ENCODE assay signal across 8 cellular contexts in genomic region chr17:82593590-82594087, GRCh38. TPM values are rescaled to one million over a fixed set of nuclear protein-coding genes. Genes with fewer than 3 reads are reported as not detected.
DNase-seq lines count a peak whose midpoint lies in the region; ATAC-seq, FAIRE-seq and TF ChIP-seq lines count a peak whose summit lies in the region.

No MANE protein-coding gene starts in this region.

- peak; percentile 58; the same call in 2 of the 3 replicates for ATAC-seq in GM23338
- no peak for ATAC-seq in WTC11
- no peak for ATAC-seq in HG02678 (IDR thresholded peaks at IDR 0.05; ENCODE audit: unreplicated experiment)

- TF ChIP-seq CTCF in GM23338 (conservative IDR thresholded peaks at IDR 0.05; ENCODE audit: low read depth in 2 of 2) (no peak), WTC11 (IDR thresholded peaks at IDR 0.05) (no peak), right atrium auricular region (IDR thresholded peaks at IDR 0.05) (no peak)

- H4K20me1 ChIP-seq in GM23338 (replicated peaks; ENCODE audit: insufficient read depth), result peaks cover 6% of the 10 kb centered on the region; the same call in 1 of the 2 replicates

- H3K27ac Mint-ChIP-seq in GM23338 (peak overlapping the region; percentile 77), WTC11 (peak overlapping the region; percentile 80; the same call in 1 of the 2 replicates)

- CTCF ChIA-PET in WTC11 (lab: Charles Lee), result interaction anchor here (0.6 to 1.1 kb wide), 3 partner anchors 169 to 438 kb away, joined by 5 to 8 read pairs (median 5); no protein-coding TSS in a partner anchor

- H3K4me3 ChIP-seq in GM23338 (peak overlapping the region; percentile 43), right atrium auricular region (peak overlapping the region; percentile 48 to 60), small intestine (ENCODE audit: low read depth in 1 of 2, low read length in 2 of 2) (peak overlapping the region; percentile 16 to 75)

- DNase-seq in GM23338 (ENCODE audit: low spot score), result no peak
- no peak for DNase-seq in WTC11 (ENCODE audit: low spot score)
- DNase-seq in right atrium auricular region (ENCODE audit: low spot score), result no peak
- DNase-seq in small intestine, result no peak
- DNase-seq in erythroblast (lab: John Stamatoyannopoulos, UW), result no peak
- no peak for DNase-seq in HUDEP-2 (lab: John Stamatoyannopoulos, UW; ENCODE audit: unreplicated experiment in 76 of 76)
- no peak for DNase-seq in COR-L47 (lab: John Stamatoyannopoulos, UW)

- peaks cover 29% of the 10 kb centered on the region for H3K79me2 ChIP-seq in GM23338 (replicated peaks; ENCODE audit: insufficient read depth)

- WGBS in small intestine, 3 donors, result 51 to 58% (median 52%) methylated on average over 28 to 29 of the region's 29 CpGs

- H3K4me1 Mint-ChIP-seq in GM23338, result peaks cover 12% of the 10 kb centered on the region
- H3K4me1 Mint-ChIP-seq in WTC11, result peaks cover 10% of the 10 kb centered on the region

- H3K36me3 ChIP-seq in GM23338 (ENCODE audit: insufficient read depth) (0 out of 2 replicates have a peak, but pooled peaks cover 11% of the 10 kb centered on the region), right atrium auricular region (peaks cover 20% of the 10 kb centered on the region), small intestine (ENCODE audit: control insufficient read depth in 2 of 2, insufficient read depth in 2 of 2, low read length in 2 of 2) (peaks cover 0 to 2% of the 10 kb centered on the region in 2 donors)

- H3K4me3 Mint-ChIP-seq in GM23338 (peak overlapping the region; percentile 61), WTC11 (peak overlapping the region; percentile 49)

- H3K27me3 Mint-ChIP-seq in GM23338 (ENCODE audit: insufficient read depth, low read depth, poor library complexity) (peaks cover 12% of the 10 kb centered on the region), WTC11 (ENCODE audit: low read depth) (no peaks in the 10 kb centered on the region)

- peak overlapping the region; percentile 59; the same call in 1 of the 2 replicates for H3K27ac ChIP-seq in GM23338 (ENCODE audit: low read depth)
- peak overlapping the region; percentile 89 to 93 for H3K27ac ChIP-seq in right atrium auricular region
- peak overlapping the region; percentile 78 to 92 for H3K27ac ChIP-seq in small intestine (ENCODE audit: low read depth in 1 of 2, low read length in 1 of 2)

- no peaks in the 10 kb centered on the region for H3K9me2 ChIP-seq in GM23338 (ENCODE audit: insufficient read depth)

- H3K4me1 ChIP-seq in GM23338 (ENCODE audit: insufficient read depth) (no peaks in the 10 kb centered on the region), right atrium auricular region (peaks cover 2 to 45% of the 10 kb centered on the region in 2 donors), small intestine (ENCODE audit: control insufficient read depth in 2 of 2, insufficient read depth in 1 of 2, low read depth in 1 of 2, low read length in 1 of 2) (peaks cover 4% of the 10 kb centered on the region in 2 donors)

- H3K4me2 ChIP-seq in GM23338, result peak overlapping the region; percentile 72

- H3K9me3 ChIP-seq in right atrium auricular region (no peaks in the 10 kb centered on the region), small intestine (ENCODE audit: control insufficient read depth, low read depth) (no peaks in the 10 kb centered on the region)

- POLR2A ChIA-PET in WTC11 (lab: Charles Lee), result no interaction called here

- peaks cover 46% of the 10 kb centered on the region for H3K36me3 Mint-ChIP-seq in GM23338 (ENCODE audit: low read depth)
- peaks cover 39% of the 10 kb centered on the region for H3K36me3 Mint-ChIP-seq in WTC11

- H3K27me3 ChIP-seq in GM23338 (ENCODE audit: insufficient read depth), result no peaks in the 10 kb centered on the region
- H3K27me3 ChIP-seq in right atrium auricular region, result no peaks in the 10 kb centered on the region
- no peaks in the 10 kb centered on the region for H3K27me3 ChIP-seq in small intestine (ENCODE audit: control insufficient read depth in 2 of 2, insufficient read depth in 2 of 2, low read length in 2 of 2)

- FAIRE-seq in small intestine (lab: Jason Lieb, UNC), result no peak

- H3K9me3 Mint-ChIP-seq in GM23338 (no peaks in the 10 kb centered on the region; the same call in 2 of the 3 replicates), WTC11 (no peaks in the 10 kb centered on the region)

- H2AFZ ChIP-seq in GM23338, result no peak overlapping the region

- no peak for TF ChIP-seq POLR2A in erythroblast (IDR thresholded peaks at IDR 0.05; ENCODE audit: low read length)

- peaks cover 18% of the 10 kb centered on the region for H3F3A ChIP-seq in GM23338 (replicated peaks; ENCODE audit: low read depth)

TF ChIP-seq in GM23338, 12 proteins besides CTCF, POLR2A, EP300 and RAD21 (continues in another document):
- TF ChIP-seq POLR2AphosphoS5 (IDR thresholded peaks at IDR 0.05; ENCODE audit: low read depth), result no peak
- TF ChIP-seq CREB1 (CRISPR knock-in tag; IDR thresholded peaks at IDR 0.05; ENCODE audit: low read depth), result no peak
- TF ChIP-seq STAT1 (IDR thresholded peaks at IDR 0.05; ENCODE audit: unreplicated experiment), result no peak
- no peak for TF ChIP-seq NANOG (IDR thresholded peaks at IDR 0.05; ENCODE audit: borderline replicate concordance)
- TF ChIP-seq REST (IDR thresholded peaks at IDR 0.05; ENCODE audit: unreplicated experiment), result no peak
- TF ChIP-seq JUNB (IDR thresholded peaks at IDR 0.05; ENCODE audit: unreplicated experiment), result no peak
- TF ChIP-seq ZNF114 (CRISPR knock-in tag; IDR thresholded peaks at IDR 0.05), result no peak
- no peak for TF ChIP-seq EZH2phosphoT487 (IDR thresholded peaks at IDR 0.05; ENCODE audit: unreplicated experiment)
- TF ChIP-seq EZH2 (IDR thresholded peaks at IDR 0.05; ENCODE audit: low read depth, unreplicated experiment), result no peak

TF ChIP-seq in WTC11, 78 proteins besides CTCF, POLR2A, EP300 and RAD21:
- TF ChIP-seq SOX15 (CRISPR knock-in tag; IDR thresholded peaks at IDR 0.05), result no peak
- no peak for TF ChIP-seq ZNF232 (CRISPR knock-in tag; IDR thresholded peaks at IDR 0.05)
- no peak for TF ChIP-seq ZBTB43 (CRISPR knock-in tag; IDR thresholded peaks at IDR 0.05)
- TF ChIP-seq PRRX2 (CRISPR knock-in tag; IDR thresholded peaks at IDR 0.05), result no peak
- TF ChIP-seq RELA (CRISPR knock-in tag; IDR thresholded peaks at IDR 0.05; ENCODE audit: borderline replicate concordance), result peak; percentile 73; the same call in 1 of the 2 replicates
- TF ChIP-seq MYBL2 (CRISPR knock-in tag; IDR thresholded peaks at IDR 0.05), result no peak
- TF ChIP-seq GTF2I (CRISPR knock-in tag; conservative IDR thresholded peaks at IDR 0.05), result no peak
- TF ChIP-seq, protein P1, sequence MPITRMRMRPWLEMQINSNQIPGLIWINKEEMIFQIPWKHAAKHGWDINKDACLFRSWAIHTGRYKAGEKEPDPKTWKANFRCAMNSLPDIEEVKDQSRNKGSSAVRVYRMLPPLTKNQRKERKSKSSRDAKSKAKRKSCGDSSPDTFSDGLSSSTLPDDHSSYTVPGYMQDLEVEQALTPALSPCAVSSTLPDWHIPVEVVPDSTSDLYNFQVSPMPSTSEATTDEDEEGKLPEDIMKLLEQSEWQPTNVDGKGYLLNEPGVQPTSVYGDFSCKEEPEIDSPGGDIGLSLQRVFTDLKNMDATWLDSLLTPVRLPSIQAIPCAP (CRISPR knock-in tag; IDR thresholded peaks at IDR 0.05), result no peak

RNA-seq across cellular contexts. Expression of gene WDR45B, which starts 54.6 kb away (rescaled TPM):
- 96.4 and 97.6 TPM in 2 replicates for total RNA-seq in GM23338 (2014; rRNA removed; shearing (Covaris generic))
- polyA plus RNA-seq in GM23338 (2016; fragmentation: Nextera tagmentation; extraction: Ambion mirVana), result 69.4 and 82.3 TPM in 2 replicates
- 87.1 to 96.5 TPM (median 89.1 TPM) in 3 replicates for total RNA-seq in WTC11 (2021)
- 10 to 100 TPM; 41.2 to 46.4 TPM for total RNA-seq in right atrium auricular region
- polyA plus RNA-seq in small intestine, result 10 to 100 TPM; 64.4 to 69.7 (median 68.2) TPM
